Comparison of ENCODE assay signal across 11 cellular contexts in genomic region chr3:42051384-42052131, GRCh38. TPM values are rescaled to one million over a fixed set of nuclear protein-coding genes. Genes with fewer than 3 reads are reported as not detected.
DNase-seq lines count a peak whose midpoint lies in the region; ATAC-seq and TF ChIP-seq lines count a peak whose summit lies in the region.
"Had no signal": no experiment of that assay in that cellular context is flagged by ENCODE, and none has a peak within 500 bp of the region (broad histone marks: within the 10 kb centered on the region; RNA-seq: fewer than 3 reads in every experiment).

No MANE protein-coding gene starts in this region.

- H3K4me3 ChIP-seq in GM23338 (no peak overlapping the region), adrenal gland (no peak overlapping the region), mesendoderm (ENCODE audit: low read length) (no peak overlapping the region)
- H3K4me3 ChIP-seq: BLaER1 treated with 17β-estradiol and CSF1 and Interleukin-3, amounts not matched to agents 10 nM and 100 nM; lung had no signal

- DNase-seq in AG20443 (ENCODE audit: low spot score) (peak; percentile 22), GM23338 (ENCODE audit: low spot score) (no peak), adrenal gland (peak; percentile 42 to 72 (median 67)), mesendoderm (no peak), NCI-H2081 (lab: John Stamatoyannopoulos, UW) (no peak), NCI-H2029 (lab: John Stamatoyannopoulos, UW) (no peak), Kasumi-1 (lab: John Stamatoyannopoulos, UW) (no peak)
- DNase-seq in stimulated activated naive CD4-positive, alpha-beta T cell (lab: John Stamatoyannopoulos, UW): no peak

- H3K27me3 ChIP-seq in GM23338 (ENCODE audit: insufficient read depth) (no peaks in the 10 kb centered on the region), adrenal gland (no peaks in the 10 kb centered on the region), mesendoderm (ENCODE audit: insufficient read depth, low read length, poor library complexity) (no peaks in the 10 kb centered on the region)
- H3K27me3 ChIP-seq: BLaER1 treated with 17β-estradiol and CSF1 and Interleukin-3, amounts not matched to agents 10 nM and 100 nM had no signal

- H3K79me2 ChIP-seq in GM23338 (replicated peaks; ENCODE audit: insufficient read depth) (peaks cover 61% of the 10 kb centered on the region), mesendoderm (ENCODE audit: control insufficient read depth, insufficient read depth, low read length) (peaks cover 3% of the 10 kb centered on the region)

- no peak overlapping the region for H3K27ac Mint-ChIP-seq in GM23338

- TF ChIP-seq CTCF in GM23338 (conservative IDR thresholded peaks at IDR 0.05; ENCODE audit: low read depth in 2 of 2): no peak
- TF ChIP-seq CTCF in adrenal gland (IDR thresholded peaks at IDR 0.05): no peak

- no peaks in the 10 kb centered on the region for H3F3A ChIP-seq in GM23338 (replicated peaks; ENCODE audit: low read depth)

- no peak overlapping the region for H2AK5ac ChIP-seq in mesendoderm (ENCODE audit: low read length)

- peaks cover 10% of the 10 kb centered on the region for H3K79me1 ChIP-seq in mesendoderm (ENCODE audit: low read length)

- H3K56ac ChIP-seq in mesendoderm (ENCODE audit: low read length): no peak overlapping the region

- H3K4me1 ChIP-seq in GM23338 (ENCODE audit: insufficient read depth): peaks cover 47% of the 10 kb centered on the region
- peaks cover 17 to 19% of the 10 kb centered on the region in 2 donors for H3K4me1 ChIP-seq in adrenal gland (replicated peaks in 1 of 2)
- H3K4me1 ChIP-seq in mesendoderm (ENCODE audit: control insufficient read depth, low read depth, low read length): peaks cover 18% of the 10 kb centered on the region

- WGBS in adrenal gland, 4 donors: 68 to 81% (median 73%) methylated on average over 4 of the region's 4 CpGs
- no CpG with 5 or more reads among the region's 4 CpGs for WGBS in mesendoderm (ENCODE audit: extremely low coverage, insufficient coverage, low lambda C conversion rate)

- no peak overlapping the region for H3K27ac ChIP-seq in GM23338 (ENCODE audit: low read depth)
- H3K27ac ChIP-seq in adrenal gland: peak overlapping the region in 4 of 5 donors; percentile 30 to 84 (median 82)
- no peak overlapping the region for H3K27ac ChIP-seq in mesendoderm (ENCODE audit: low read depth, low read length)
- H3K27ac ChIP-seq: BLaER1 treated with 17β-estradiol and CSF1 and Interleukin-3, amounts not matched to agents 10 nM and 100 nM; VCaP had no signal

- no peak overlapping the region for H2BK15ac ChIP-seq in mesendoderm (replicated peaks; ENCODE audit: low read depth)

- no peaks in the 10 kb centered on the region for H3K36me3 Mint-ChIP-seq in GM23338 (ENCODE audit: low read depth)

- TF ChIP-seq POLR2A in adrenal gland (IDR thresholded peaks at IDR 0.05): peak in 1 of 2 donors; percentile 13

- no peaks in the 10 kb centered on the region for H4K20me1 ChIP-seq in GM23338 (replicated peaks; ENCODE audit: insufficient read depth)

- no peak overlapping the region for H4K5ac ChIP-seq in mesendoderm (ENCODE audit: low read length)

- peak overlapping the region; percentile 36 for H3K18ac ChIP-seq in mesendoderm (ENCODE audit: low read length)

- H3K9me3 ChIP-seq in adrenal gland (replicated peaks in 1 of 3): no peaks in the 10 kb centered on the region

- H3K9ac ChIP-seq in mesendoderm (ENCODE audit: low read length): no peak overlapping the region
- H3K9ac ChIP-seq: BLaER1 treated with 17β-estradiol and CSF1 and Interleukin-3, amounts not matched to agents 10 nM and 100 nM had no signal

- no peaks in the 10 kb centered on the region for H3K36me3 ChIP-seq in GM23338 (ENCODE audit: insufficient read depth)
- H3K36me3 ChIP-seq in adrenal gland (replicated peaks in 1 of 2): no peaks in the 10 kb centered on the region
- no peaks in the 10 kb centered on the region for H3K36me3 ChIP-seq in mesendoderm (ENCODE audit: control insufficient read depth, insufficient read depth, low read length)

- no peak overlapping the region for H2AFZ ChIP-seq in GM23338

- H3K4me2 ChIP-seq in GM23338: peak overlapping the region; percentile 54; the same call in 1 of the 2 replicates
- no peak overlapping the region for H3K4me2 ChIP-seq in mesendoderm (ENCODE audit: low read length)

- H3K4me1 Mint-ChIP-seq in GM23338: peaks cover 35% of the 10 kb centered on the region

- H3K4me3 Mint-ChIP-seq in GM23338: no peak overlapping the region

- intact Hi-C loops in adrenal gland (cut with DNase I): no loop called here

- H3K23ac ChIP-seq in mesendoderm (ENCODE audit: low read length): no peak overlapping the region

- no peak overlapping the region for H4K8ac ChIP-seq in mesendoderm (ENCODE audit: low read depth, low read length)

- peaks cover 2% of the 10 kb centered on the region for H3K27me3 Mint-ChIP-seq in GM23338 (ENCODE audit: insufficient read depth, low read depth, poor library complexity)

- H2BK120ac ChIP-seq in mesendoderm (ENCODE audit: low read depth, low read length): no peak overlapping the region

- H2BK5ac ChIP-seq in mesendoderm (ENCODE audit: low read length): no peak overlapping the region

- no peaks in the 10 kb centered on the region for H3K9me3 Mint-ChIP-seq in GM23338

- H3K4ac ChIP-seq in mesendoderm (ENCODE audit: low read depth, low read length): no peak overlapping the region

- no peak for ATAC-seq in GM23338

- peaks cover 6% of the 10 kb centered on the region; the same call in 1 of the 2 replicates for H3K9me2 ChIP-seq in GM23338 (ENCODE audit: insufficient read depth)

TF ChIP-seq in GM23338, 12 proteins besides CTCF, POLR2A, EP300 and RAD21 (continues in another document):
- TF ChIP-seq REST (IDR thresholded peaks at IDR 0.05; ENCODE audit: unreplicated experiment): no peak
- no peak for TF ChIP-seq NANOG (IDR thresholded peaks at IDR 0.05; ENCODE audit: borderline replicate concordance)
- TF ChIP-seq EZH2phosphoT487 (IDR thresholded peaks at IDR 0.05; ENCODE audit: unreplicated experiment): no peak
- no peak for TF ChIP-seq CREB1 (CRISPR knock-in tag; IDR thresholded peaks at IDR 0.05; ENCODE audit: low read depth)
- no peak for TF ChIP-seq STAT1 (IDR thresholded peaks at IDR 0.05; ENCODE audit: unreplicated experiment)
- no peak for TF ChIP-seq ZNF331 (CRISPR knock-in tag; IDR thresholded peaks at IDR 0.05; ENCODE audit: low read depth)

RNA-seq across cellular contexts. Expression of gene TRAK1, which starts 39.6 kb away (rescaled TPM):
- total RNA-seq in GM23338 (2014; rRNA removed; shearing (Covaris generic)): 47.4 and 50.1 TPM in 2 replicates
- polyA plus RNA-seq in GM23338 (2016; fragmentation: Nextera tagmentation; extraction: Ambion mirVana) (12.2 and 13.4 TPM in 2 replicates), adrenal gland (10 to 100 TPM; 13.1 to 20.1 (median 18.7) TPM)
- total RNA-seq in adrenal gland: 10 to 100 TPM; 24.6 to 38.1 (median 28.8) TPM
- 20.1 TPM for polyA plus RNA-seq in mesendoderm (2013, experiment 1 of 2)
- 19.9 TPM for polyA plus RNA-seq in mesendoderm (2013, experiment 2 of 2)

Comparison
In these comparisons a context has a peak if more than half of its experiments do, and no peak if none do; other contexts are left out.
1. DNase-seq: peak in AG20443 (single experiment) and adrenal gland (7 of 7); none in GM23338 (single experiment), mesendoderm (single experiment), stimulated activated naive CD4-positive, alpha-beta T cell (0 of 6), NCI-H2081 (0 of 2), NCI-H2029 (single experiment) and Kasumi-1 (0 of 2).
2. H3K27ac ChIP-seq: peak in adrenal gland (4 of 5); none in GM23338 (single experiment) and mesendoderm (single experiment).